Comparison of ENCODE assay signal across 12 cellular contexts in the genomic region with DNA sequence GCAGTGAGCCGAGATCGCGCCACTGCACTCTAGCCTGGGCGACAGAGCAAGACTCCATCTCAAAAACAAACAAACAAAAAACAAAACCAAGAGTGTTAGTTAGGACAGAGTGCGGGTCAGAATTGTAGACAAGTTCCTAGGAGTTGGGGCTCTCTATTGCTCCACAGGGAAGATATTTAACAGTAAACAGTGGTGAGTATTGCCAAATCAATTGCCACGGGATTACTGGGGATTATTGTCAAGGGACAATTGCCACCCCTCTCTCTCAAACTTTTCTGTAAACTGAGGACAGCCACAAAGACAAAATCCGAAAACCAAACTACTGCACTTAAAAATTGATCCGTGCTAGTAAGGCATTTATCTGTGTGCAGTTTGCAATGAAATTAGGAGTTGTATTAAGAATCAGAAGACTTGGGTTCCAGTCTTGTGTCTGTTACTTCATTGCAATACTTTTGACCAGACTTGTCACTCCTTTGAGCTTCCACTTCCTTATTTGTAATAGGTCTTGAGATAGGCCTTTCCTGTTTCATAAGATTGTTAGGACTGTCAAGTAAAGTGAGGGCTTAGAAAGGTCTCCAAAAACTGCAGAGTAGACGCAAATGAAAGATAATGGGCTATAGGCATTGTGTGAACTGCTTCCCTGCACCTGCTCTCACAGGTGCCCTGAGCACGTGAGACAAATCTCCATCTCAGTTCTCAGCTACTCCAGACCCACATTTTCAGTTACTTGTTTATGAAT. TPM values are rescaled to one million over a fixed set of nuclear protein-coding genes. Genes with fewer than 3 reads are reported as not detected.
DNase-seq lines count a peak whose midpoint lies in the region; ATAC-seq and TF ChIP-seq lines count a peak whose summit lies in the region.
"Had no signal": no experiment of that assay in that cellular context is flagged by ENCODE, and none has a peak within 500 bp of the region (broad histone marks: within the 10 kb centered on the region; RNA-seq: fewer than 3 reads in every experiment).

No MANE protein-coding gene starts in this region.

- H3K4me1 Mint-ChIP-seq in CD14-positive monocyte: peaks cover 18% of the 10 kb centered on the region

- peak overlapping the region; percentile 73 to 95 for H3K4me3 Mint-ChIP-seq in CD14-positive monocyte

- TF ChIP-seq CTCF in CD14-positive monocyte (IDR thresholded peaks at IDR 0.05) (no peak), GM20000 (IDR thresholded peaks at IDR 0.05; ENCODE audit: extremely low read depth, missing control alignments) (no peak), RWPE1 (conservative IDR thresholded peaks at IDR 0.05; ENCODE audit: low read depth) (no peak)

- DNase-seq in CD14-positive monocyte (ENCODE audit: low spot score): no peak
- peak; percentile 28 for DNase-seq in GM20000 (ENCODE audit: low spot score)
- DNase-seq in RWPE1 (ENCODE audit: low spot score): no peak
- peak; percentile 70 for DNase-seq in medulla oblongata (ENCODE audit: extremely low spot score)
- DNase-seq in GM03348 (ENCODE audit: low spot score): no peak
- no peak for DNase-seq in iPS-NIHi11 (ENCODE audit: low spot score)
- DNase-seq: activated naive CD8-positive, alpha-beta T cell treated with anti-CD3 and anti-CD28 coated beads, Interleukin-2, amount 10 ng/mL, durations not matched to agents 7 days and 5 days; islet precursor cell; NCI-H82 had no signal

- CTCF ChIA-PET in RWPE1 (lab: Yijun Ruan, JAX): no interaction called here

- no peak overlapping the region for H3K27ac Mint-ChIP-seq in CD14-positive monocyte
- H3K27ac Mint-ChIP-seq: WTC11 had no signal

- ATAC-seq in GM18502 (IDR thresholded peaks at IDR 0.05; ENCODE audit: poor library complexity, unreplicated experiment) (no peak), HG03432 (IDR thresholded peaks at IDR 0.05; ENCODE audit: unreplicated experiment) (no peak)
- ATAC-seq: WTC11 had no signal

- peaks cover 27 to 28% of the 10 kb centered on the region in 2 donors for H3K36me3 Mint-ChIP-seq in CD14-positive monocyte

- POLR2A ChIA-PET in RWPE1 (lab: Yijun Ruan, JAX; ENCODE audit: low non-redundant PET): no interaction called here

- intact Hi-C loops in CD14-positive monocyte (cut with micrococcal nuclease): loop anchor here (1.0 to 5.0 kb wide), 2 partner anchors 10 to 46 kb away; partner anchors contain the start of gene S100A10 (in 2 of the 2)

- peak overlapping the region; percentile 97 for H3K27ac ChIP-seq in RWPE1

- H3K27me3 Mint-ChIP-seq in CD14-positive monocyte (ENCODE audit: low read depth in 3 of 3): peaks cover 0 to 4% (median 0%) of the 10 kb centered on the region in 3 donors
- H3K27me3 Mint-ChIP-seq: activated naive CD8-positive, alpha-beta T cell treated with anti-CD3 and anti-CD28 coated beads, Interleukin-2, amount 10 ng/mL, durations not matched to agents 7 days and 5 days had no signal

- H3K9me3 Mint-ChIP-seq in CD14-positive monocyte: peaks cover 0 to 2% (median 0%) of the 10 kb centered on the region in 7 donors
- H3K9me3 Mint-ChIP-seq: activated naive CD8-positive, alpha-beta T cell treated with anti-CD3 and anti-CD28 coated beads, Interleukin-2, amount 10 ng/mL, durations not matched to agents 7 days and 5 days; WTC11 had no signal

RNA-seq across cellular contexts. Expression of gene S100A11, which starts 1.3 kb away (rescaled TPM):
- 1,000 to 10,000 TPM; 2,621 to 3,364 TPM for polyA plus RNA-seq in CD14-positive monocyte

RNA-seq across cellular contexts. Expression of gene S100A10, which starts 44.4 kb away (rescaled TPM):
- polyA plus RNA-seq in CD14-positive monocyte: 1,000 to 10,000 TPM; 2,129 to 2,138 TPM

RNA-seq across cellular contexts. Expression of gene TCHHL1, which starts 50.8 kb away (rescaled TPM):
- polyA plus RNA-seq in CD14-positive monocyte: not detected

Comparison
In these comparisons a context has a peak if more than half of its experiments do, and no peak if none do; other contexts are left out.
1. DNase-seq: peak in GM20000 (single experiment) and medulla oblongata (single experiment); none in CD14-positive monocyte (single experiment), RWPE1 (single experiment), GM03348 (single experiment) and iPS-NIHi11 (single experiment).